Comparison of ENCODE assay signal across 25 cellular contexts in the genomic region with DNA sequence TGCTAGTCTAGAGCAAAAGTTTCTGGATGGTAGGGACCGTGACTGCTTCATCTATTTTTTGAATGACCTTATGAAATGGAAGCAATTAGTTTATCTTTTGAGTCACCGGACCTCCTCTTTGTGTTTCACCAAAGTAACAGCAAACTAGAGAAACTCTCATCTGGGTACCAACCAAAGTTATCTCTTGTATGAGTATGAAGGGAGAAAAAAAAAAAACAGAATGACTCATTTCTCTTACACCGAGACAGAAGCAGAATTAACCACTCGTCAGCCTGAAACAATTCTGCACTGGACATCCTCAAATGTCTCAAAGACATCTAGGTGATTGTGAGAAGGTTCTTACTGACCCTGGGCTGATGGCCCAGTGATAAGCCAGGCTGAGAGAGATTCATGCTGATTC. TPM values are rescaled to one million over a fixed set of nuclear protein-coding genes. Genes with fewer than 3 reads are reported as not detected.
DNase-seq lines count a peak whose midpoint lies in the region; ATAC-seq and TF ChIP-seq lines count a peak whose summit lies in the region.
"Had no signal": no experiment of that assay in that cellular context is flagged by ENCODE, and none has a peak within 500 bp of the region (broad histone marks: within the 10 kb centered on the region; RNA-seq: fewer than 3 reads in every experiment).

No MANE protein-coding gene starts in this region.

- H3K4me1 ChIP-seq in adipocyte (ENCODE audit: control insufficient read depth, insufficient read depth, low read length): peaks cover 14% of the 10 kb centered on the region
- H3K4me1 ChIP-seq: Peyer's patch had no signal

- H3K36me3 ChIP-seq in adipocyte (ENCODE audit: control insufficient read depth, insufficient read depth, low read length, severe bottlenecking): peaks cover 67% of the 10 kb centered on the region
- H3K36me3 ChIP-seq: ovary had no signal

- TF ChIP-seq CTCF in fibroblast of villous mesenchyme (IDR thresholded peaks at IDR 0.05; ENCODE audit: insufficient read depth, low read depth, low read length): no peak

- H3K4me3 ChIP-seq in adipocyte (ENCODE audit: low read length): no peak overlapping the region
- H3K4me3 ChIP-seq in fibroblast of villous mesenchyme (ENCODE audit: low read depth, low read length): no peak overlapping the region
- H3K4me3 ChIP-seq: esophagus muscularis mucosa, ovary, Peyer's patch, testis had no signal

- peak; percentile 12 for DNase-seq in A172 (ENCODE audit: low spot score)
- peak; percentile 32 for DNase-seq in adipocyte (ENCODE audit: low read depth)
- peak; percentile 10 for DNase-seq in fibroblast of villous mesenchyme (ENCODE audit: low read depth)
- no peak for DNase-seq in GM03348 (ENCODE audit: low spot score)
- no peak for DNase-seq in HUDEP-2 (lab: John Stamatoyannopoulos, UW; ENCODE audit: unreplicated experiment in 76 of 76)
- no peak for DNase-seq in HuH-7.5 (ENCODE audit: low spot score)
- DNase-seq in stimulated activated CD4-positive, alpha-beta T cell treated with anti-CD3 and anti-CD28 coated beads, Interleukin-1b, Interleukin-23, amount 100 ng/mL, for 48 hours: no peak
- DNase-seq: activated B cell treated with CpG ODN at 0.5 μM for 24 hours; effector CD4-positive, alpha-beta T cell; H9; Kasumi-1; left cardiac atrium; mesenchymal stem cell; naive thymus-derived CD4-positive, alpha-beta T cell; NCI-H1105 treated with DMSO at 0.1 percent for 48 hours; NCI-H2107; NCI-H510A; NK-92 treated with Interleukin-12 subunit alpha and Interleukin-12 subunit beta, amount 100 ng/mL, for 24 hours; ovary; Peyer's patch; right cardiac atrium; stimulated activated CD4-positive, alpha-beta T cell treated with anti-CD3 and anti-CD28 coated beads, Interleukin-15, amount 100 ng/mL, for 24 hours; testis had no signal

- peaks cover 15% of the 10 kb centered on the region for H3K9me3 ChIP-seq in adipocyte (ENCODE audit: control insufficient read depth, low read length)
- H3K9me3 ChIP-seq: esophagus muscularis mucosa, ovary, testis had no signal

- no peaks in the 10 kb centered on the region for H3K27me3 ChIP-seq in adipocyte (replicated peaks; ENCODE audit: control insufficient read depth, insufficient read depth, low read length)
- H3K27me3 ChIP-seq: esophagus muscularis mucosa, ovary, Peyer's patch, testis had no signal

- no peak overlapping the region for H3K9ac ChIP-seq in adipocyte (ENCODE audit: low read length)

- peak; percentile 45 for ATAC-seq in GM18870 (IDR thresholded peaks at IDR 0.05; ENCODE audit: unreplicated experiment)
- ATAC-seq: naive thymus-derived CD4-positive, alpha-beta T cell; right cardiac atrium had no signal

RNA-seq across cellular contexts. Expression of gene ZNF100, which starts 18.3 kb away (rescaled TPM):
- 2.7 and 3.5 TPM in 2 replicates for total RNA-seq in A172 (2014; rRNA removed; shearing (Covaris generic))
- 2.3 and 5.6 TPM in 2 replicates for total RNA-seq in fibroblast of villous mesenchyme

Comparison
In these comparisons a context has a peak if more than half of its experiments do, and no peak if none do; other contexts are left out.
1. DNase-seq: peak in A172 (single experiment), adipocyte (single experiment) and fibroblast of villous mesenchyme (single experiment); none in GM03348 (single experiment), HUDEP-2 (0 of 76), HuH-7.5 (single experiment) and stimulated activated CD4-positive, alpha-beta T cell treated with anti-CD3 and anti-CD28 coated beads, Interleukin-1b, Interleukin-23, amount 100 ng/mL, for 48 hours (single experiment).